ENCODE assay signal across 15 cellular contexts in the genomic region with DNA sequence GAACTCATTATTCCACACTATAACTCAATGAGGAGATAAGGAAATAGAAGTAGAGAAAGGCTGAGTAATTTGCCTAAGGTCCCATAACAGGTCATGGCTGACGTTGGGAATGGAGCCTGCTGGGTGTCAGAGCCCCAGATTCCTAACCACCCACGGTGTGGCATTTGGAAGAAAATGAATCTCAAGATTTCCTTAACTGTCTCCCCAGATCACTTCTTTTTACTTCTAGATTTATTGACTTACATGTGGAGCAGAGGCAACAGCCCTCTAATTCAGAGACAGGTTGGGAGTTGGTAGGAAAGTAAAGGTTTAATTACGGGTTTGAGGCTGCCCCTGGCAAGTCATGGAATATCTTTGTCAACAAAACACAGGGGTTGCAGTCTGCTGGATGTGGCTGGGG.
DNase-seq lines count a peak whose midpoint lies in the region; ATAC-seq and TF ChIP-seq lines count a peak whose summit lies in the region.
"Had no signal": no experiment of that assay in that cellular context is flagged by ENCODE, and none has a peak within 500 bp of the region (broad histone marks: within the 10 kb centered on the region; RNA-seq: fewer than 3 reads in every experiment).

No MANE protein-coding gene starts in this region.

- DNase-seq in HFFc6 (no peak), astrocyte of the spinal cord (ENCODE audit: low read depth, low spot score) (peak; percentile 71), iPS-NIHi7 (ENCODE audit: extremely low spot score) (peak; percentile 24), smooth muscle cell (lab: John Stamatoyannopoulos, UW; ENCODE audit: unreplicated experiment) (no peak), NCI-H2081 treated with DMSO at 0.1 percent for 48 hours (lab: John Stamatoyannopoulos, UW) (no peak), neuronal stem cell (ENCODE audit: low spot score) (no peak)
- no peak for DNase-seq in activated naive CD4-positive, alpha-beta T cell treated with anti-CD3 and anti-CD28 coated beads, Interleukin-2, amount 10 ng/mL, durations not matched to agents 7 days and 5 days
- DNase-seq: activated naive CD4-positive, alpha-beta T cell treated with Interleukin-2 at 50 U/mL for 16 hours; caudate nucleus; NK-92 treated with Interleukin-12 subunit alpha and Interleukin-12 subunit beta, amount 100 ng/mL, for 24 hours; SJCRH30; stimulated activated CD4-positive, alpha-beta T cell treated with anti-CD3 and anti-CD28 coated beads, Interleukin-2, amount 100 ng/mL, for 48 hours had no signal

- H3K4me1 Mint-ChIP-seq in HFFc6 (ENCODE audit: low read depth): peaks cover 45% of the 10 kb centered on the region
- peaks cover 2% of the 10 kb centered on the region for H3K4me1 Mint-ChIP-seq in activated naive CD4-positive, alpha-beta T cell treated with anti-CD3 and anti-CD28 coated beads, Interleukin-2, amount 10 ng/mL, durations not matched to agents 7 days and 5 days

- H3K9me3 ChIP-seq in smooth muscle cell (replicated peaks; ENCODE audit: low read depth) (no peaks in the 10 kb centered on the region), neuronal stem cell (replicated peaks in 1 of 2; ENCODE audit: control insufficient read depth in 2 of 2, insufficient read depth in 1 of 2, low read depth in 1 of 2, low read length in 2 of 2) (peaks cover 0 to 1% of the 10 kb centered on the region in 2 donors)
- H3K9me3 ChIP-seq: SJCRH30 had no signal

- WGBS in smooth muscle cell (ENCODE audit: low lambda C conversion rate): 35% methylated on average over 3 of the region's 3 CpGs
- WGBS in neuronal stem cell (ENCODE audit: extremely low coverage in 2 of 2, insufficient read length in 2 of 2, insufficient replicate concordance in 1 of 2), 2 donors: no CpG with 5 or more reads among the region's 3 CpGs

- H3K4me1 ChIP-seq in smooth muscle cell (ENCODE audit: low read depth): peaks cover 5% of the 10 kb centered on the region
- no peaks in the 10 kb centered on the region for H3K4me1 ChIP-seq in neuronal stem cell (ENCODE audit: control insufficient read depth in 2 of 2, insufficient read depth in 1 of 2, low read depth in 1 of 2, low read length in 2 of 2)

- no peaks in the 10 kb centered on the region for H3F3A ChIP-seq in smooth muscle cell (ENCODE audit: low read depth)

- H2BK120ac ChIP-seq in neuronal stem cell (ENCODE audit: low read depth, low read length): no peak overlapping the region

- H3K23ac ChIP-seq in neuronal stem cell (ENCODE audit: low read depth, low read length, poor library complexity): no peak overlapping the region

- H3K4ac ChIP-seq in neuronal stem cell (ENCODE audit: low read length): no peak overlapping the region

- no peak overlapping the region for H3K18ac ChIP-seq in neuronal stem cell (ENCODE audit: low read length)

- no peak overlapping the region for H4K8ac ChIP-seq in neuronal stem cell (ENCODE audit: low read depth, low read length)

- CTCF ChIA-PET in activated naive CD4-positive, alpha-beta T cell treated with anti-CD3 and anti-CD28 coated beads, Interleukin-2, amount 10 ng/mL, durations not matched to agents 7 days and 5 days (lab: Charles Lee): interaction anchor here (0.8 to 6.8 kb wide), 27 partner anchors 8 to 347 kb away, joined by 3 to 95 read pairs (median 7); a partner anchor contains a TSS

- no peak for ATAC-seq in HG03039 (IDR thresholded peaks at IDR 0.05; ENCODE audit: unreplicated experiment)

- no peak overlapping the region for H3K9ac ChIP-seq in smooth muscle cell (ENCODE audit: low read depth)
- H3K9ac ChIP-seq in neuronal stem cell (ENCODE audit: low read depth, low read length, poor library complexity): no peak overlapping the region

- no peaks in the 10 kb centered on the region for H4K20me1 ChIP-seq in smooth muscle cell (ENCODE audit: low read depth)

- no peaks in the 10 kb centered on the region for H3K79me1 ChIP-seq in neuronal stem cell (ENCODE audit: low read depth, low read length)

- H3K36me3 Mint-ChIP-seq in HFFc6 (ENCODE audit: low read depth): peaks cover 10% of the 10 kb centered on the region
- H3K36me3 Mint-ChIP-seq in activated naive CD4-positive, alpha-beta T cell treated with anti-CD3 and anti-CD28 coated beads, Interleukin-2, amount 10 ng/mL, durations not matched to agents 7 days and 5 days: peaks cover 3% of the 10 kb centered on the region
- H3K36me3 Mint-ChIP-seq: memory B cell had no signal

- TF ChIP-seq CTCF in HFFc6 (IDR thresholded peaks at IDR 0.05) (no peak), astrocyte of the spinal cord (IDR thresholded peaks at IDR 0.05; ENCODE audit: low read depth, low read length) (no peak), smooth muscle cell (IDR thresholded peaks at IDR 0.05; ENCODE audit: borderline replicate concordance, insufficient read depth, poor library complexity, severe bottlenecking) (no peak)

- no peak overlapping the region for H3K14ac ChIP-seq in neuronal stem cell (ENCODE audit: low read length)

- no peak overlapping the region for H4K91ac ChIP-seq in neuronal stem cell (ENCODE audit: low read depth, low read length, poor library complexity)

- no peaks in the 10 kb centered on the region for H3K79me2 ChIP-seq in smooth muscle cell (ENCODE audit: low read depth)

- H2BK15ac ChIP-seq in neuronal stem cell (ENCODE audit: low read length): no peak overlapping the region

- no peaks in the 10 kb centered on the region for H3K36me3 ChIP-seq in smooth muscle cell (ENCODE audit: low read depth)
- no peaks in the 10 kb centered on the region for H3K36me3 ChIP-seq in neuronal stem cell (replicated peaks in 1 of 2; ENCODE audit: control insufficient read depth in 2 of 2, insufficient read depth in 2 of 2, low read length in 2 of 2)

- H3K27me3 ChIP-seq in smooth muscle cell (ENCODE audit: low read depth) (no peaks in the 10 kb centered on the region), neuronal stem cell (ENCODE audit: control insufficient read depth in 3 of 3, insufficient read depth in 3 of 3, low read depth in 1 of 3, low read length in 3 of 3) (no peaks in the 10 kb centered on the region)
- H3K27me3 ChIP-seq: SJCRH30 had no signal

- no peak overlapping the region for H2BK5ac ChIP-seq in neuronal stem cell (ENCODE audit: low read length)

- in situ Hi-C loops in astrocyte of the spinal cord (cut with HindIII; ENCODE audit: low sequenced_read_pairs): no loop called here

- no peak overlapping the region for H3K4me3 Mint-ChIP-seq in HFFc6
- no peak overlapping the region for H3K4me3 Mint-ChIP-seq in activated naive CD4-positive, alpha-beta T cell treated with anti-CD3 and anti-CD28 coated beads, Interleukin-2, amount 10 ng/mL, durations not matched to agents 7 days and 5 days
- H3K4me3 Mint-ChIP-seq: memory B cell had no signal

- H3K4me2 ChIP-seq in smooth muscle cell (no peak overlapping the region), neuronal stem cell (ENCODE audit: insufficient read depth, low read length, poor library complexity, severe bottlenecking) (no peak overlapping the region)

- no peak overlapping the region for H2BK12ac ChIP-seq in neuronal stem cell (ENCODE audit: low read length)

- H3K4me3 ChIP-seq in astrocyte of the spinal cord (ENCODE audit: low read depth, low read length) (no peak overlapping the region), smooth muscle cell (no peak overlapping the region), neuronal stem cell (ENCODE audit: low read length in 2 of 2) (no peak overlapping the region)
- H3K4me3 ChIP-seq: SJCRH30 had no signal

- H3K27ac ChIP-seq in smooth muscle cell (ENCODE audit: low read depth) (peak overlapping the region; percentile 10), neuronal stem cell (replicated peaks; ENCODE audit: low read length) (no peak overlapping the region)
- H3K27ac ChIP-seq: epithelial cell of prostate, SJCRH30 had no signal

- H2AFZ ChIP-seq in smooth muscle cell (ENCODE audit: low read depth) (no peak overlapping the region), neuronal stem cell (ENCODE audit: low read length) (no peak overlapping the region)

- H3K27me3 Mint-ChIP-seq in HFFc6 (ENCODE audit: insufficient read depth): no peaks in the 10 kb centered on the region
- no peaks in the 10 kb centered on the region for H3K27me3 Mint-ChIP-seq in activated naive CD4-positive, alpha-beta T cell treated with anti-CD3 and anti-CD28 coated beads, Interleukin-2, amount 10 ng/mL, durations not matched to agents 7 days and 5 days

- no peaks in the 10 kb centered on the region for H3K9me3 Mint-ChIP-seq in HFFc6
- H3K9me3 Mint-ChIP-seq in activated naive CD4-positive, alpha-beta T cell treated with anti-CD3 and anti-CD28 coated beads, Interleukin-2, amount 10 ng/mL, durations not matched to agents 7 days and 5 days: no peaks in the 10 kb centered on the region
- H3K9me3 Mint-ChIP-seq: memory B cell had no signal

- H2AK5ac ChIP-seq in neuronal stem cell (ENCODE audit: low read depth, low read length): no peak overlapping the region

- H3K27ac Mint-ChIP-seq in HFFc6: peak overlapping the region; percentile 61
- H3K27ac Mint-ChIP-seq in activated naive CD4-positive, alpha-beta T cell treated with anti-CD3 and anti-CD28 coated beads, Interleukin-2, amount 10 ng/mL, durations not matched to agents 7 days and 5 days: no peak overlapping the region
- H3K27ac Mint-ChIP-seq: memory B cell had no signal

Comparison
In these comparisons a context has a peak if more than half of its experiments do, and no peak if none do; other contexts are left out.
1. DNase-seq: peak in astrocyte of the spinal cord (single experiment) and iPS-NIHi7 (single experiment); none in HFFc6 (single experiment), smooth muscle cell (single experiment), activated naive CD4-positive, alpha-beta T cell treated with anti-CD3 and anti-CD28 coated beads, Interleukin-2, amount 10 ng/mL, durations not matched to agents 7 days and 5 days (single experiment), NCI-H2081 treated with DMSO at 0.1 percent for 48 hours (single experiment) and neuronal stem cell (single experiment).